Comparison of ENCODE assay signal across 27 cellular contexts in the genomic region with DNA sequence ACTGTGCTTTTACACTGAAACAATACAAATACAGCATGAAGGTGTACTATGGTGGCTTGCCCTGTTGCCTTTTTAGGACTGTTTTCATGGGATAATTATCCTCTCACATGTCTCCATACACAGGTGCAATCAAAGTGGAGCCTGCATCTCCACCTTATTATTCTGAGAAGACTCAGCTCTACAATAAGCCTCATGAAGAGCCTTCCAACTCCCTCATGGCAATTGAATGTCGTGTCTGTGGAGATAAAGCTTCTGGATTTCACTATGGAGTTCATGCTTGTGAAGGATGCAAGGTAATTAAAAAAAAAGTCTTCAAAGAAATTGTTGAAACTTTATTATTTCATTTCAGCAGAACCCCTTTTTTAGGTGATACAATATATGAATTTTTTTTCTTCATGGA.
"Had no signal": no experiment of that assay in that cellular context is flagged by ENCODE, and none has a peak within 500 bp of the region (broad histone marks: within the 10 kb centered on the region; RNA-seq: fewer than 3 reads in every experiment).

No MANE protein-coding gene starts in this region.

- DNase-seq: MM.1S, MV-4-11, NCI-H1092, NCI-H1105, NCI-H1417 treated with DMSO at 0.1 percent for 48 hours, NCI-H1436 treated with DMSO at 0.1 percent for 48 hours, NCI-H1694 treated with DMSO at 0.1 percent for 48 hours, NCI-H187 treated with DMSO at 0.1 percent for 48 hours, NCI-H2029, NCI-H2171 treated with DMSO at 0.1 percent for 48 hours, NCI-H2227 treated with DMSO at 0.1 percent for 48 hours, NCI-H345, NCI-H446, NCI-H510A treated with DMSO at 0.1 percent for 48 hours, NCI-H524 treated with DMSO at 0.1 percent for 48 hours, NCI-H526 treated with DMSO at 0.1 percent for 48 hours, NCI-H774, PC-9, Peyer's patch, Right ventricle myocardium superior, RPMI8226, SHP77 treated with DMSO at 0.1 percent for 48 hours, SK-N-SH, SW 1271, T-helper 1 cell had no signal

- H3K9me3 ChIP-seq: Peyer's patch, SJSA1, SK-N-SH had no signal

- H3K4me1 ChIP-seq: SJSA1 had no signal

- H3K4me3 Mint-ChIP-seq: T-helper 1 cell treated with Interleukin-12 subunit alpha and Interleukin-12 subunit beta and Interleukin-4 antibody, amounts not matched to agents 30 μg/mL and 1 μg/mL, for 36 hours had no signal

- H3K4me2 ChIP-seq: PC-9, SK-N-SH had no signal

- H3K4me3 ChIP-seq: PC-9, Peyer's patch, SJSA1 had no signal

- H3K27ac ChIP-seq: PC-9, SJSA1 had no signal

- H3K9me3 Mint-ChIP-seq: T-helper 1 cell treated with Interleukin-12 subunit alpha and Interleukin-12 subunit beta and Interleukin-4 antibody, amounts not matched to agents 30 μg/mL and 1 μg/mL, for 36 hours had no signal

- H3K27me3 ChIP-seq: Peyer's patch, SJSA1 had no signal

- H3K27ac Mint-ChIP-seq: T-helper 1 cell treated with Interleukin-12 subunit alpha and Interleukin-12 subunit beta and Interleukin-4 antibody, amounts not matched to agents 30 μg/mL and 1 μg/mL, for 36 hours had no signal

- H3K9ac ChIP-seq: SK-N-SH had no signal

- H3K36me3 ChIP-seq: SJSA1 had no signal

- H3K9me2 ChIP-seq: SK-N-SH had no signal

- H2AFZ ChIP-seq: PC-9 had no signal
